In the genomic region with DNA sequence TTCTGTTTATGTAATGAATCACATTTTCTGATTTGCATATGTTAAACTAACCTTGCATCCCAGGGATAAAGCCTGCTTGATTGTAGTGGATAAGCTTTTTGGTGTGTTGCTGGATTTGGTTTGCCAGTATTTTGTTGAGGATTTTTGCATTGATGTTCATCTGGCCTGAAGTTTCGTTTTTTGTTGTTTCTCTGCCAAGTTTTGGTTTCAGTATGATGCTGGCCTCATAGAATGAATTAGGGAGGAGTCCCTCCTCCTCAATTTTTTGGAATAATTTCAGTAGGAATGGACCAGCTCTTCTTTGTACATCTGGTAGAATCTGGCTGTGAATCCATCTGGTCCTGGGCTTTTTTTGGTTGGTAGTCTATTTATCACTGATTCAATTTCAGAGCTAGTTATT, we compare ENCODE assay signal across 10 cellular contexts. TPM values are rescaled to one million over a fixed set of nuclear protein-coding genes. Genes with fewer than 3 reads are reported as not detected.
DNase-seq lines count a peak whose midpoint lies in the region; ATAC-seq, FAIRE-seq and TF ChIP-seq lines count a peak whose summit lies in the region.
"Not testable (repeated sequence)": the region's sequence is repeated elsewhere in the genome, so short reads cannot be mapped to it uniquely, and the experiment has no call there.
"Had no signal": no experiment of that assay in that cellular context is flagged by ENCODE, and none has a peak within 500 bp of the region (broad histone marks: within the 10 kb centered on the region; RNA-seq: fewer than 3 reads in every experiment).

No MANE protein-coding gene starts in this region.

- DNase-seq in AG10803 (ENCODE audit: low read depth) = peak; percentile 52
- not testable (repeated sequence) for DNase-seq in GM19239 (ENCODE audit: insufficient read length, low spot score); OCI-LY7 (ENCODE audit: low spot score); activated naive CD8-positive, alpha-beta T cell treated with anti-CD3 and anti-CD28 coated beads, Interleukin-2, amount 10 ng/mL, durations not matched to agents 7 days and 5 days; nephron progenitor cell
- peak; percentile 91 for DNase-seq in NCI-H1694 (lab: John Stamatoyannopoulos, UW)
- DNase-seq in cardiac fibroblast (ENCODE audit: low read depth in 2 of 2) = peak; percentile 11 to 40
- peak; percentile 39 for DNase-seq in fibroblast of the conjunctiva (ENCODE audit: low read depth)

- not testable (repeated sequence) for H3K4me1 ChIP-seq in OCI-LY7 (ENCODE audit: insufficient read depth, low read length, poor library complexity, severe bottlenecking)

- intact Hi-C loops in OCI-LY7 (cut with micrococcal nuclease; ENCODE audit: unreplicated experiment) = loop anchor here (2.0 kb wide), 1 partner anchor 515 kb away; no protein-coding TSS in a partner anchor

- not testable (repeated sequence) for H3K9me3 Mint-ChIP-seq in activated naive CD8-positive, alpha-beta T cell treated with anti-CD3 and anti-CD28 coated beads, Interleukin-2, amount 10 ng/mL, durations not matched to agents 7 days and 5 days
- H3K9me3 Mint-ChIP-seq in nephron progenitor cell = peaks cover 43% of the 10 kb centered on the region

- H3K4me3 Mint-ChIP-seq in activated naive CD8-positive, alpha-beta T cell treated with anti-CD3 and anti-CD28 coated beads, Interleukin-2, amount 10 ng/mL, durations not matched to agents 7 days and 5 days = peak overlapping the region; percentile 13
- H3K4me3 Mint-ChIP-seq in nephron progenitor cell = not testable (repeated sequence)

- not testable (repeated sequence) for H3K36me3 Mint-ChIP-seq in activated naive CD8-positive, alpha-beta T cell treated with anti-CD3 and anti-CD28 coated beads, Interleukin-2, amount 10 ng/mL, durations not matched to agents 7 days and 5 days
- peaks cover 27% of the 10 kb centered on the region for H3K36me3 Mint-ChIP-seq in nephron progenitor cell (ENCODE audit: low read depth)

- not testable (repeated sequence) for H2AFZ ChIP-seq in OCI-LY7 (ENCODE audit: low read length)

- H3K9me2 ChIP-seq in OCI-LY7 (ENCODE audit: insufficient read depth, low read length) = not testable (repeated sequence)

- POLR2A ChIA-PET in OCI-LY7 (lab: Charles Lee) = interaction anchor here (0.7 to 1.5 kb wide), 3 partner anchors 13 to 395 kb away, joined by 3 to 4 read pairs (median 3); no protein-coding TSS in a partner anchor
- POLR2A ChIA-PET in activated naive CD8-positive, alpha-beta T cell treated with anti-CD3 and anti-CD28 coated beads, Interleukin-2, amount 10 ng/mL, durations not matched to agents 7 days and 5 days (lab: Charles Lee) = not testable (repeated sequence)

- H3K27ac Mint-ChIP-seq in activated naive CD8-positive, alpha-beta T cell treated with anti-CD3 and anti-CD28 coated beads, Interleukin-2, amount 10 ng/mL, durations not matched to agents 7 days and 5 days = not testable (repeated sequence)
- peak overlapping the region; percentile 75 for H3K27ac Mint-ChIP-seq in nephron progenitor cell

- not testable (repeated sequence) for H3K36me3 ChIP-seq in OCI-LY7 (ENCODE audit: insufficient read depth, low read length)

- H3K79me2 ChIP-seq in OCI-LY7 (ENCODE audit: insufficient read depth, low read depth, low read length) = not testable (repeated sequence)

- peaks cover 12% of the 10 kb centered on the region for H3K27me3 Mint-ChIP-seq in activated naive CD8-positive, alpha-beta T cell treated with anti-CD3 and anti-CD28 coated beads, Interleukin-2, amount 10 ng/mL, durations not matched to agents 7 days and 5 days
- H3K27me3 Mint-ChIP-seq in nephron progenitor cell (ENCODE audit: low read depth, poor library complexity) = not testable (repeated sequence)

- CTCF ChIA-PET in OCI-LY7 (lab: Charles Lee; ENCODE audit: unreplicated experiment) = not testable (repeated sequence)

- not testable (repeated sequence) for ATAC-seq in activated naive CD8-positive, alpha-beta T cell treated with anti-CD3 and anti-CD28 coated beads, Interleukin-2, amount 10 ng/mL, durations not matched to agents 7 days and 5 days (ENCODE audit: low read depth)

- H3K4me2 ChIP-seq in OCI-LY7 (ENCODE audit: low read length) = peak overlapping the region; percentile 4; the same call in 1 of the 2 replicates

- H4K20me1 ChIP-seq in OCI-LY7 (ENCODE audit: insufficient read depth, low read length) = not testable (repeated sequence)

- H3K27ac ChIP-seq in OCI-LY7 (ENCODE audit: low read depth, low read length, poor library complexity, severe bottlenecking) = not testable (repeated sequence)

- H3K9me3 ChIP-seq in OCI-LY7 (ENCODE audit: low read length) = not testable (repeated sequence)

- FAIRE-seq in GM19239 (lab: Jason Lieb, UNC) = peak; percentile 73

- not testable (repeated sequence) for H3K4me1 Mint-ChIP-seq in activated naive CD8-positive, alpha-beta T cell treated with anti-CD3 and anti-CD28 coated beads, Interleukin-2, amount 10 ng/mL, durations not matched to agents 7 days and 5 days
- peaks cover 17% of the 10 kb centered on the region for H3K4me1 Mint-ChIP-seq in nephron progenitor cell

- BruUV-seq in OCI-LY7 (replicated peaks; lab: Mats Ljungman, UMichigan) = not testable (repeated sequence)

- H3K4me3 ChIP-seq in AG10803 (ENCODE audit: low read length); OCI-LY7 (ENCODE audit: low read depth, low read length, poor library complexity, severe bottlenecking); cardiac fibroblast (replicated peaks in 1 of 2; ENCODE audit: low read depth in 2 of 2, low read length in 2 of 2): not testable (repeated sequence)

- not testable (repeated sequence) for TF ChIP-seq CTCF in AG10803 (conservative IDR thresholded peaks at IDR 0.05; ENCODE audit: low read length); OCI-LY7 (conservative IDR thresholded peaks at IDR 0.05; ENCODE audit: low read length); cardiac fibroblast (IDR thresholded peaks at IDR 0.05; ENCODE audit: low read depth, low read length); nephron progenitor cell (IDR thresholded peaks at IDR 0.05)

RNA-seq across cellular contexts. Expression of a gene that starts 23.2 kb away (rescaled TPM):
- not detected in 2 replicates for total RNA-seq in OCI-LY7 (2014; rRNA removed; shearing (Covaris generic))
- total RNA-seq in OCI-LY7 (2022) = not detected in 2 replicates
- not detected for total RNA-seq in activated naive CD8-positive, alpha-beta T cell treated with anti-CD3 and anti-CD28 coated beads, Interleukin-2, amount 10 ng/mL, durations not matched to agents 7 days and 5 days
- total RNA-seq: CD8-positive, alpha-beta memory T cell had no signal

RNA-seq across cellular contexts. Expression of a gene that starts 35.8 kb away (rescaled TPM):
- not detected in 2 replicates for total RNA-seq in OCI-LY7 (2014; rRNA removed; shearing (Covaris generic))
- not detected in 2 replicates for total RNA-seq in OCI-LY7 (2022)
- total RNA-seq in activated naive CD8-positive, alpha-beta T cell treated with anti-CD3 and anti-CD28 coated beads, Interleukin-2, amount 10 ng/mL, durations not matched to agents 7 days and 5 days = not detected
- total RNA-seq: CD8-positive, alpha-beta memory T cell; Peyer's patch had no signal

RNA-seq across cellular contexts. Expression of a gene that starts 38.3 kb away (rescaled TPM):
- total RNA-seq in OCI-LY7 (2014; rRNA removed; shearing (Covaris generic)) = 18.1 and 21.1 TPM in 2 replicates
- total RNA-seq in OCI-LY7 (2022) = 37.9 and 44.0 TPM in 2 replicates
- 10 to 100 TPM; 39.5 to 43.9 TPM for total RNA-seq in activated naive CD8-positive, alpha-beta T cell treated with anti-CD3 and anti-CD28 coated beads, Interleukin-2, amount 10 ng/mL, durations not matched to agents 7 days and 5 days

RNA-seq across cellular contexts. Expression of a gene that starts 49.5 kb away (rescaled TPM):
- not detected in 2 replicates for total RNA-seq in OCI-LY7 (2014; rRNA removed; shearing (Covaris generic))
- total RNA-seq in OCI-LY7 (2022) = not detected in 2 replicates
- not detected for total RNA-seq in activated naive CD8-positive, alpha-beta T cell treated with anti-CD3 and anti-CD28 coated beads, Interleukin-2, amount 10 ng/mL, durations not matched to agents 7 days and 5 days
- total RNA-seq: CD8-positive, alpha-beta memory T cell; Peyer's patch had no signal
